24 cellular contexts compared by ENCODE assay signal in genomic region chr3:126525091-126525852, GRCh38. TPM values are rescaled to one million over a fixed set of nuclear protein-coding genes. Genes with fewer than 3 reads are reported as not detected.
DNase-seq lines count a peak whose midpoint lies in the region; ATAC-seq, FAIRE-seq and TF ChIP-seq lines count a peak whose summit lies in the region.
"Had no signal": no experiment of that assay in that cellular context is flagged by ENCODE, and none has a peak within 500 bp of the region (broad histone marks: within the 10 kb centered on the region; RNA-seq: fewer than 3 reads in every experiment).

No MANE protein-coding gene starts in this region.

- no peaks in the 10 kb centered on the region for H3K36me3 ChIP-seq in hepatocyte (replicated peaks; ENCODE audit: insufficient read depth, low read depth)
- H3K36me3 ChIP-seq in neuronal stem cell (replicated peaks in 1 of 2; ENCODE audit: control insufficient read depth in 2 of 2, insufficient read depth in 2 of 2, low read length in 2 of 2), result no peaks in the 10 kb centered on the region
- no peaks in the 10 kb centered on the region for H3K36me3 ChIP-seq in BE2C

- TF ChIP-seq CTCF in A549 (IDR thresholded peaks at IDR 0.05) (no peak), H9 (conservative IDR thresholded peaks at IDR 0.05) (no peak), hepatocyte (IDR thresholded peaks at IDR 0.05; ENCODE audit: poor library complexity) (no peak), BE2C (IDR thresholded peaks at IDR 0.05; ENCODE audit: low read depth, low read length) (no peak)

- H2BK120ac ChIP-seq in H9 (ENCODE audit: low read depth, low read length, poor library complexity, severe bottlenecking) (no peak overlapping the region), neuronal stem cell (ENCODE audit: low read depth, low read length) (no peak overlapping the region)

- H3K9me3 Mint-ChIP-seq in H9, result no peaks in the 10 kb centered on the region; a peak in 1 of 5 replicates

- H2BK12ac ChIP-seq in H9 (ENCODE audit: insufficient read length, low read depth, low read length) (no peak overlapping the region), neuronal stem cell (ENCODE audit: low read length) (no peak overlapping the region)

- no peak overlapping the region for H2BK5ac ChIP-seq in H9 (ENCODE audit: insufficient read length, low read length)
- no peak overlapping the region for H2BK5ac ChIP-seq in neuronal stem cell (ENCODE audit: low read length)

- H2BK15ac ChIP-seq in H9 (ENCODE audit: low read depth, low read length) (no peak overlapping the region), neuronal stem cell (ENCODE audit: low read length) (no peak overlapping the region)

- H3K18ac ChIP-seq in H9 (ENCODE audit: insufficient read length, low read depth, low read length) (no peak overlapping the region), neuronal stem cell (ENCODE audit: low read length) (no peak overlapping the region)

- no peak overlapping the region for H4K5ac ChIP-seq in H9 (ENCODE audit: insufficient read length, low read depth, low read length)

- no peak for TF ChIP-seq RAD21 in A549 (conservative IDR thresholded peaks at IDR 0.05 in 1 of 2, IDR thresholded peaks at IDR 0.05 in 1 of 2)

- no peak for TF ChIP-seq EP300 in A549 (IDR thresholded peaks at IDR 0.05)

- ATAC-seq in A549, result no peak
- ATAC-seq in GM18861 (IDR thresholded peaks at IDR 0.05; ENCODE audit: unreplicated experiment), result no peak
- ATAC-seq in GM19351 (IDR thresholded peaks at IDR 0.05; ENCODE audit: unreplicated experiment), result no peak
- ATAC-seq: T-helper 17 cell had no signal

- peaks cover 41% of the 10 kb centered on the region for H3K27me3 Mint-ChIP-seq in H9 (ENCODE audit: low read depth)

- H3K4me2 ChIP-seq in A549 (peak overlapping the region; percentile 92), H9 (ENCODE audit: insufficient read depth, insufficient read length, low read length) (peak overlapping the region; percentile 37), hepatocyte (peak overlapping the region; percentile 95), neuronal stem cell (ENCODE audit: insufficient read depth, low read length, poor library complexity, severe bottlenecking) (no peak overlapping the region)

- no peaks in the 10 kb centered on the region for H3K9me2 ChIP-seq in hepatocyte (replicated peaks; ENCODE audit: insufficient read depth)

- H3K4ac ChIP-seq in H9 (ENCODE audit: low read depth, low read length), result no peak overlapping the region
- no peak overlapping the region for H3K4ac ChIP-seq in neuronal stem cell (ENCODE audit: low read length)

- no peak overlapping the region for H4K8ac ChIP-seq in H9 (replicated peaks; ENCODE audit: insufficient read length, low read depth, low read length)
- no peak overlapping the region for H4K8ac ChIP-seq in neuronal stem cell (ENCODE audit: low read depth, low read length)

- no peak overlapping the region for H3K27ac Mint-ChIP-seq in H9
- H3K27ac Mint-ChIP-seq: T-helper 17 cell had no signal

- H2AFZ ChIP-seq in H9 (ENCODE audit: low read length) (no peak overlapping the region), hepatocyte (no peak overlapping the region), neuronal stem cell (ENCODE audit: low read length) (no peak overlapping the region)

- no peak overlapping the region; the same call in 2 of the 3 replicates for H3K4me3 ChIP-seq in A549
- H3K4me3 ChIP-seq in hepatocyte, result peak overlapping the region; percentile 52
- no peak overlapping the region for H3K4me3 ChIP-seq in neuronal stem cell (ENCODE audit: low read length in 2 of 2)
- H3K4me3 ChIP-seq in BE2C (ENCODE audit: low read depth, low read length), result no peak overlapping the region
- H3K4me3 ChIP-seq: lung had no signal

- H3K27me3 ChIP-seq in H9 (ENCODE audit: insufficient read depth, low read length) (no peaks in the 10 kb centered on the region; the same call in 1 of the 2 replicates), hepatocyte (peaks cover 10% of the 10 kb centered on the region), neuronal stem cell (ENCODE audit: control insufficient read depth in 3 of 3, insufficient read depth in 3 of 3, low read depth in 1 of 3, low read length in 3 of 3) (peaks cover 0 to 76% (median 23%) of the 10 kb centered on the region in 3 experiments), BE2C (peaks cover 16% of the 10 kb centered on the region)

- H3K4me1 ChIP-seq in A549 (peaks cover 24% of the 10 kb centered on the region), H9 (ENCODE audit: insufficient read depth, low read length) (no peaks in the 10 kb centered on the region), hepatocyte (ENCODE audit: insufficient read depth) (peaks cover 42% of the 10 kb centered on the region), neuronal stem cell (ENCODE audit: control insufficient read depth in 2 of 2, insufficient read depth in 1 of 2, low read depth in 1 of 2, low read length in 2 of 2) (peaks cover 2 to 10% of the 10 kb centered on the region in 2 donors), BE2C (no peaks in the 10 kb centered on the region)

- H2AK5ac ChIP-seq in H9 (ENCODE audit: insufficient read length, low read length), result no peak overlapping the region
- H2AK5ac ChIP-seq in neuronal stem cell (ENCODE audit: low read depth, low read length), result peak overlapping the region; percentile 50

- H3K9ac ChIP-seq in H9 (ENCODE audit: extremely low read depth, insufficient read length, low read length), result no peak overlapping the region
- no peak overlapping the region for H3K9ac ChIP-seq in neuronal stem cell (ENCODE audit: low read depth, low read length, poor library complexity)

- peak overlapping the region; percentile 69 to 79; a peak in 4 of 5 replicates for H3K4me3 Mint-ChIP-seq in H9
- H3K4me3 Mint-ChIP-seq: T-helper 17 cell had no signal

- TF ChIP-seq POLR2A in A549 (IDR thresholded peaks at IDR 0.05; ENCODE audit: low read length), result no peak

- H3K14ac ChIP-seq in H9 (ENCODE audit: insufficient read depth, low read length) (no peak overlapping the region), neuronal stem cell (ENCODE audit: low read length) (no peak overlapping the region)

- no peak overlapping the region for H3T11ph ChIP-seq in H9 (ENCODE audit: low read length)

- FAIRE-seq in A549 (lab: Jason Lieb, UNC), result no peak
- FAIRE-seq: endothelial cell of umbilical vein had no signal

- DNase-seq in A549 (ENCODE audit: low read depth in 1 of 2, low spot score in 1 of 2), result no peak
- DNase-seq in H9, result no peak
- peak; percentile 61 for DNase-seq in hepatocyte (ENCODE audit: low spot score)
- no peak for DNase-seq in neuronal stem cell (ENCODE audit: low spot score)
- DNase-seq in foreskin melanocyte, result no peak
- no peak for DNase-seq in BE2C
- DNase-seq: amniotic stem cell, NCI-H1417 treated with DMSO at 0.1 percent for 48 hours, NCI-H2107, NCI-H510A, T-helper 17 cell had no signal

- H3K27ac ChIP-seq in A549 (peak overlapping the region in 1 of 2 experiments; percentile 71; a peak in 2 of 6 replicates), H9 (ENCODE audit: insufficient read length, low read depth, low read length) (no peak overlapping the region), hepatocyte (peak overlapping the region; percentile 87), neuronal stem cell (replicated peaks; ENCODE audit: low read length) (no peak overlapping the region)
- H3K27ac ChIP-seq: C4-2B, HL-60, SK-N-MC had no signal

- H3K36me3 Mint-ChIP-seq in H9 (ENCODE audit: insufficient read depth in 1 of 3, low read depth in 3 of 3), result no peaks in the 10 kb centered on the region; a peak in 1 of 7 replicates

- H3K23me2 ChIP-seq in H9 (ENCODE audit: insufficient read length, low read depth, low read length, poor library complexity, severe bottlenecking), result no peaks in the 10 kb centered on the region

- H3K56ac ChIP-seq in H9 (ENCODE audit: insufficient read length, low read depth, low read length), result no peak overlapping the region

- H3K23ac ChIP-seq in H9 (ENCODE audit: insufficient read length, low read depth, low read length) (no peak overlapping the region), neuronal stem cell (ENCODE audit: low read depth, low read length, poor library complexity) (no peak overlapping the region)

- CTCF ChIA-PET in A549 (lab: Yijun Ruan, JAX), result no interaction called here

- WGBS in A549 (ENCODE audit: missing lambda C conversion rate), result 100% methylated on average over 2 of the region's 12 CpGs
- no CpG with 5 or more reads among the region's 12 CpGs for WGBS in H9 (ENCODE audit: extremely low coverage, insufficient read length, low lambda C conversion rate)
- 54% methylated on average over 12 of the region's 12 CpGs for WGBS in hepatocyte (ENCODE audit: low lambda C conversion rate, missing lambda C conversion rate)
- WGBS in neuronal stem cell (ENCODE audit: extremely low coverage in 2 of 2, insufficient read length in 2 of 2, insufficient replicate concordance in 1 of 2), 2 donors, result no CpG with 5 or more reads among the region's 12 CpGs

- peaks cover 3 to 24% of the 10 kb centered on the region in 2 experiments for H3K4me1 Mint-ChIP-seq in H9

- no peak overlapping the region for H2BK20ac ChIP-seq in H9 (ENCODE audit: low read depth, low read length, poor library complexity, severe bottlenecking)

- no peaks in the 10 kb centered on the region for H3K79me1 ChIP-seq in H9 (ENCODE audit: insufficient read depth, low read depth, low read length, poor library complexity, severe bottlenecking)
- peaks cover 2% of the 10 kb centered on the region for H3K79me1 ChIP-seq in neuronal stem cell (ENCODE audit: low read depth, low read length)

- H3K79me2 ChIP-seq in H9 (ENCODE audit: insufficient read depth, low read length) (no peaks in the 10 kb centered on the region), hepatocyte (no peaks in the 10 kb centered on the region)

- H4K20me1 ChIP-seq in H9 (ENCODE audit: control insufficient read depth, insufficient read depth, insufficient read length) (no peaks in the 10 kb centered on the region), hepatocyte (ENCODE audit: insufficient read depth, poor library complexity, severe bottlenecking) (no peaks in the 10 kb centered on the region)

- H3K9me3 ChIP-seq in A549 (no peaks in the 10 kb centered on the region), H9 (ENCODE audit: control insufficient read depth, low read depth, low read length) (no peaks in the 10 kb centered on the region), hepatocyte (ENCODE audit: low read depth) (no peaks in the 10 kb centered on the region), neuronal stem cell (replicated peaks in 1 of 2; ENCODE audit: control insufficient read depth in 2 of 2, insufficient read depth in 1 of 2, low read depth in 1 of 2, low read length in 2 of 2) (no peaks in the 10 kb centered on the region), BE2C (no peaks in the 10 kb centered on the region)

- POLR2A ChIA-PET in A549 (lab: Yijun Ruan, JAX), result no interaction called here

- H4K91ac ChIP-seq in H9 (ENCODE audit: insufficient read length, low read depth, low read length) (no peak overlapping the region), neuronal stem cell (ENCODE audit: low read depth, low read length, poor library complexity) (no peak overlapping the region)

RNA-seq across cellular contexts. Expression of gene CHST13, which starts 1.3 kb away (rescaled TPM):
- polyA plus RNA-seq in A549 (2011; rRNA removed) (0.26 and 0.30 TPM in 2 replicates), A549 (2017; fragmentation: RNase III; extraction: RNeasy Plus Mini Kit Qiagen cat#74134 plus additional on column Dnase treatment) (0.49 to 0.59 TPM (median 0.52 TPM) in 3 replicates), hepatocyte (50.2 and 54.6 TPM in 2 replicates)
- polyA plus RNA-seq in A549 (2012; cell fraction: cytosol; rRNA removed), result 1.1 and 1.7 TPM in 2 replicates
- polyA plus RNA-seq in A549 (2012; cell fraction: nucleus; rRNA removed), result 1.4 and 2.9 TPM in 2 replicates
- polyA minus RNA-seq in A549 (2011; rRNA and poly(A)+ RNA removed), result 0.25 TPM in 1 of 2 replicates, not detected in the other
- total RNA-seq in H9 (2021) (0.85 and 0.99 TPM in 2 replicates), hepatocyte (31.5 and 36.0 TPM in 2 replicates)
- polyA plus RNA-seq in neuronal stem cell (2013, experiment 1 of 2), result 1.4 TPM
- 1.6 TPM for polyA plus RNA-seq in neuronal stem cell (2013, experiment 2 of 2)
- not detected for polyA plus RNA-seq in BE2C (2012; ENCODE audit: insufficient read depth, insufficient read length, low read depth)
- total RNA-seq: endothelial cell of umbilical vein, osteocyte, RPMI7951, ureter had no signal

RNA-seq across cellular contexts. Expression of gene UROC1, which starts 7.7 kb away (rescaled TPM):
- polyA plus RNA-seq in A549 (2011; rRNA removed), result not detected in 2 replicates
- polyA plus RNA-seq in A549 (2012; cell fraction: cytosol; rRNA removed), result not detected in 2 replicates
- 0.05 TPM in 1 of 2 replicates, not detected in the other for polyA plus RNA-seq in A549 (2012; cell fraction: nucleus; rRNA removed)
- polyA plus RNA-seq in A549 (2017; fragmentation: RNase III; extraction: RNeasy Plus Mini Kit Qiagen cat#74134 plus additional on column Dnase treatment), result not detected in 3 replicates
- not detected in 2 replicates for polyA minus RNA-seq in A549 (2011; rRNA and poly(A)+ RNA removed)
- total RNA-seq in H9 (2021), result not detected in 2 replicates
- 2.2 and 4.2 TPM in 2 replicates for total RNA-seq in hepatocyte
- 1.5 and 2.3 TPM in 2 replicates for polyA plus RNA-seq in hepatocyte
- polyA plus RNA-seq in neuronal stem cell (2013, experiment 1 of 2), result not detected
- polyA plus RNA-seq in neuronal stem cell (2013, experiment 2 of 2), result 0.03 TPM
- polyA plus RNA-seq in BE2C (2012; ENCODE audit: insufficient read depth, insufficient read length, low read depth), result not detected
- total RNA-seq: endothelial cell of umbilical vein, H4, osteocyte, right cardiac atrium, RPMI7951, subcutaneous adipose tissue, T-helper 17 cell, ureter had no signal
- polyA plus RNA-seq: endothelial cell of umbilical vein, right cardiac atrium had no signal

RNA-seq across cellular contexts. Expression of gene C3orf22, which starts 33.5 kb away (rescaled TPM):
- polyA plus RNA-seq in A549 (2011; rRNA removed) (not detected in 2 replicates), A549 (2017; fragmentation: RNase III; extraction: RNeasy Plus Mini Kit Qiagen cat#74134 plus additional on column Dnase treatment) (not detected in 3 replicates), hepatocyte (0.19 TPM in 1 of 2 replicates, not detected in the other)
- not detected in 2 replicates for polyA plus RNA-seq in A549 (2012; cell fraction: cytosol; rRNA removed)
- not detected in 2 replicates for polyA plus RNA-seq in A549 (2012; cell fraction: nucleus; rRNA removed)
- not detected in 2 replicates for polyA minus RNA-seq in A549 (2011; rRNA and poly(A)+ RNA removed)
- total RNA-seq in H9 (2021) (not detected in 2 replicates), hepatocyte (not detected in 2 replicates)
- polyA plus RNA-seq in neuronal stem cell (2013, experiment 1 of 2), result 0.03 TPM
- not detected for polyA plus RNA-seq in neuronal stem cell (2013, experiment 2 of 2)
- polyA plus RNA-seq in BE2C (2012; ENCODE audit: insufficient read depth, insufficient read length, low read depth), result not detected
- total RNA-seq: endothelial cell of umbilical vein, H4, osteocyte, right cardiac atrium, RPMI7951, subcutaneous adipose tissue, T-helper 17 cell, ureter had no signal
- polyA plus RNA-seq: endothelial cell of umbilical vein, lung, right cardiac atrium had no signal

RNA-seq across cellular contexts. Expression of gene ZXDC, which starts 49.6 kb away (rescaled TPM):
- 8.5 and 13.6 TPM in 2 replicates for polyA plus RNA-seq in A549 (2011; rRNA removed)
- 6.0 and 7.9 TPM in 2 replicates for polyA plus RNA-seq in A549 (2012; cell fraction: cytosol; rRNA removed)
- 21.9 and 22.4 TPM in 2 replicates for polyA plus RNA-seq in A549 (2012; cell fraction: nucleus; rRNA removed)
- polyA plus RNA-seq in A549 (2017; fragmentation: RNase III; extraction: RNeasy Plus Mini Kit Qiagen cat#74134 plus additional on column Dnase treatment), result 5.8 to 6.1 TPM (median 6.0 TPM) in 3 replicates
- polyA minus RNA-seq in A549 (2011; rRNA and poly(A)+ RNA removed), result 27.0 and 28.7 TPM in 2 replicates
- total RNA-seq in H9 (2021), result 26.9 and 28.3 TPM in 2 replicates
- total RNA-seq in hepatocyte, result 21.0 and 25.0 TPM in 2 replicates
- 22.9 and 24.1 TPM in 2 replicates for polyA plus RNA-seq in hepatocyte
- polyA plus RNA-seq in neuronal stem cell (2013, experiment 1 of 2), result 9.3 TPM
- 9.8 TPM for polyA plus RNA-seq in neuronal stem cell (2013, experiment 2 of 2)
- 27.0 TPM for polyA plus RNA-seq in BE2C (2012; ENCODE audit: insufficient read depth, insufficient read length, low read depth)

Comparison
In these comparisons a context has a peak if more than half of its experiments do, and no peak if none do; other contexts are left out.
1. RNA of gene CHST13, which starts 1.3 kb away (total RNA-seq): 31.5 to 36.0 TPM in hepatocyte; 0.85 to 0.99 TPM in H9; every median in the first group is over 10 times any median in the second.